23 cellular contexts compared by ENCODE assay signal in genomic region chr1:70915258-70915657, GRCh38.
"Had no signal": no experiment of that assay in that cellular context is flagged by ENCODE, and none has a peak within 500 bp of the region (broad histone marks: within the 10 kb centered on the region; RNA-seq: fewer than 3 reads in every experiment).

No MANE protein-coding gene starts in this region.

- DNase-seq: activated CD4-positive, alpha-beta memory T cell treated with anti-CD3 and anti-CD28 coated beads for 36 hours; activated CD4-positive, alpha-beta T cell treated with anti-CD3 and anti-CD28 coated beads, Interleukin-2, amount 10 ng/mL, durations not matched to agents 7 days and 5 days; activated CD4-positive, CD25-positive, alpha-beta regulatory T cell; activated effector memory CD4-positive, alpha-beta T cell treated with Interleukin-2 at 50 U/mL for 16 hours; activated naive CD4-positive, alpha-beta T cell; activated T-cell treated with anti-CD3 and anti-CD28 coated beads for 4 hours; activated T-cell treated with anti-CD3 and anti-CD28 coated beads, Interleukin-2, amount 50 U/mL, for 72 hours; amygdala; NCI-H1092; NCI-H1417; NCI-H1694 treated with DMSO at 0.1 percent for 48 hours; NCI-H2029 treated with DMSO at 0.1 percent for 48 hours; NCI-H510A treated with DMSO at 0.1 percent for 48 hours; NCI-H69; PC-3; SHP77; SW 1271; T-helper 17 cell had no signal

- H3K27ac Mint-ChIP-seq: activated CD4-positive, alpha-beta memory T cell treated with anti-CD3 and anti-CD28 coated beads for 36 hours; activated CD4-positive, alpha-beta T cell treated with anti-CD3 and anti-CD28 coated beads, Interleukin-2, amount 10 ng/mL, durations not matched to agents 7 days and 5 days; activated naive CD4-positive, alpha-beta T cell treated with anti-CD3 and anti-CD28 coated beads, Interleukin-2, amount 50 U/mL, for 24 hours; activated T-cell treated with anti-CD3 and anti-CD28 coated beads, Interleukin-2, amount 50 U/mL, for 72 hours; brain; T-helper 17 cell had no signal

- H3K4me1 Mint-ChIP-seq: activated CD4-positive, alpha-beta T cell treated with anti-CD3 and anti-CD28 coated beads, Interleukin-2, amount 10 ng/mL, durations not matched to agents 7 days and 5 days; activated naive CD4-positive, alpha-beta T cell treated with anti-CD3 and anti-CD28 coated beads, Interleukin-2, amount 50 U/mL, for 24 hours; brain; central memory CD8-positive, alpha-beta T cell; T-helper 17 cell had no signal

- H3K36me3 ChIP-seq: SJSA1 had no signal

- H3K9me3 ChIP-seq: SJSA1 had no signal

- H3K27me3 ChIP-seq: SJSA1 had no signal

- H3K4me3 ChIP-seq: SJSA1 had no signal

- H3K36me3 Mint-ChIP-seq: activated CD4-positive, alpha-beta memory T cell treated with anti-CD3 and anti-CD28 coated beads for 36 hours; activated naive CD4-positive, alpha-beta T cell treated with anti-CD3 and anti-CD28 coated beads, Interleukin-2, amount 50 U/mL, for 24 hours; brain had no signal

- H3K4me1 ChIP-seq: SJSA1 had no signal

- H3K27ac ChIP-seq: SJSA1, VCaP had no signal

- H3K27me3 Mint-ChIP-seq: activated CD4-positive, alpha-beta memory T cell treated with anti-CD3 and anti-CD28 coated beads for 36 hours; activated CD4-positive, alpha-beta T cell treated with anti-CD3 and anti-CD28 coated beads, Interleukin-2, amount 10 ng/mL, durations not matched to agents 7 days and 5 days; central memory CD8-positive, alpha-beta T cell; T-helper 17 cell had no signal

- H3K4me3 Mint-ChIP-seq: activated CD4-positive, alpha-beta memory T cell treated with anti-CD3 and anti-CD28 coated beads for 36 hours; activated CD4-positive, alpha-beta T cell treated with anti-CD3 and anti-CD28 coated beads, Interleukin-2, amount 10 ng/mL, durations not matched to agents 7 days and 5 days; activated naive CD4-positive, alpha-beta T cell treated with anti-CD3 and anti-CD28 coated beads, Interleukin-2, amount 50 U/mL, for 24 hours; activated T-cell treated with anti-CD3 and anti-CD28 coated beads, Interleukin-2, amount 50 U/mL, for 72 hours; brain; central memory CD8-positive, alpha-beta T cell; T-helper 17 cell had no signal

- H3K9me3 Mint-ChIP-seq: activated CD4-positive, alpha-beta memory T cell treated with anti-CD3 and anti-CD28 coated beads for 36 hours; activated CD4-positive, alpha-beta T cell treated with anti-CD3 and anti-CD28 coated beads, Interleukin-2, amount 10 ng/mL, durations not matched to agents 7 days and 5 days; central memory CD8-positive, alpha-beta T cell had no signal
